ENCODE assay signal across 1 cellular context in genomic region chr11:117072517-117073218, GRCh38.
TF ChIP-seq lines count a peak whose summit lies in the region.

No MANE protein-coding gene starts in this region.

TF ChIP-seq in A549, 52 proteins besides CTCF, POLR2A, EP300 and RAD21:
- TF ChIP-seq JUNB (IDR thresholded peaks at IDR 0.05) (peak; percentile 98), EHF (CRISPR knock-in tag; IDR thresholded peaks at IDR 0.05) (no peak), SMC3 (IDR thresholded peaks at IDR 0.05) (no peak), ZNF302 (CRISPR knock-in tag; IDR thresholded peaks at IDR 0.05) (no peak), ELK1 (IDR thresholded peaks at IDR 0.05; ENCODE audit: low read depth, low read length) (no peak), MAX (IDR thresholded peaks at IDR 0.05) (peak; percentile 72), SREBF2 (IDR thresholded peaks at IDR 0.05) (no peak), HES2 (IDR thresholded peaks at IDR 0.05) (peak; percentile 46; the same call in 1 of the 2 replicates), NPAS2 (CRISPR knock-in tag; IDR thresholded peaks at IDR 0.05; ENCODE audit: borderline replicate concordance) (no peak), ZSCAN20 (CRISPR knock-in tag; IDR thresholded peaks at IDR 0.05) (no peak), GATA3 (IDR thresholded peaks at IDR 0.05; ENCODE audit: borderline replicate concordance) (peak; percentile 98), BCL3 (IDR thresholded peaks at IDR 0.05) (peak; percentile 66; the same call in 1 of the 3 replicates), HOXA7 (CRISPR knock-in tag; IDR thresholded peaks at IDR 0.05) (no peak), FOSL2 (IDR thresholded peaks at IDR 0.05) (peak; percentile 95), FOSL2 (CRISPR knock-in tag; IDR thresholded peaks at IDR 0.05) (peak; percentile 98), HOXB13 (CRISPR knock-in tag; IDR thresholded peaks at IDR 0.05; ENCODE audit: low read depth) (no peak), ATOH8 (CRISPR knock-in tag; IDR thresholded peaks at IDR 0.05; ENCODE audit: low read depth) (no peak), TP53 (CRISPR knock-in tag; IDR thresholded peaks at IDR 0.05) (no peak), CHD4 (IDR thresholded peaks at IDR 0.05; ENCODE audit: borderline replicate concordance) (no peak), JUN (IDR thresholded peaks at IDR 0.05) (peak; percentile 84 to 92), HMGXB4 (CRISPR knock-in tag; IDR thresholded peaks at IDR 0.05; ENCODE audit: borderline replicate concordance) (no peak), ZFP36 (IDR thresholded peaks at IDR 0.05; ENCODE audit: borderline replicate concordance, partially characterized antibody) (no peak), MAFK (IDR thresholded peaks at IDR 0.05; ENCODE audit: partially characterized antibody) (peak; percentile 99), NFE2L2 (conservative IDR thresholded peaks at IDR 0.05; ENCODE audit: low read length) (peak; percentile 87), CEBPB (IDR thresholded peaks at IDR 0.05) (peak; percentile 91 to 98), CBX8 (IDR thresholded peaks at IDR 0.05) (no peak), NR3C1 (IDR thresholded peaks at IDR 0.05) (no peak), KDM1A (IDR thresholded peaks at IDR 0.05; ENCODE audit: low read depth) (no peak)
